ENCODE assay signal across 8 cellular contexts in the genomic region with DNA sequence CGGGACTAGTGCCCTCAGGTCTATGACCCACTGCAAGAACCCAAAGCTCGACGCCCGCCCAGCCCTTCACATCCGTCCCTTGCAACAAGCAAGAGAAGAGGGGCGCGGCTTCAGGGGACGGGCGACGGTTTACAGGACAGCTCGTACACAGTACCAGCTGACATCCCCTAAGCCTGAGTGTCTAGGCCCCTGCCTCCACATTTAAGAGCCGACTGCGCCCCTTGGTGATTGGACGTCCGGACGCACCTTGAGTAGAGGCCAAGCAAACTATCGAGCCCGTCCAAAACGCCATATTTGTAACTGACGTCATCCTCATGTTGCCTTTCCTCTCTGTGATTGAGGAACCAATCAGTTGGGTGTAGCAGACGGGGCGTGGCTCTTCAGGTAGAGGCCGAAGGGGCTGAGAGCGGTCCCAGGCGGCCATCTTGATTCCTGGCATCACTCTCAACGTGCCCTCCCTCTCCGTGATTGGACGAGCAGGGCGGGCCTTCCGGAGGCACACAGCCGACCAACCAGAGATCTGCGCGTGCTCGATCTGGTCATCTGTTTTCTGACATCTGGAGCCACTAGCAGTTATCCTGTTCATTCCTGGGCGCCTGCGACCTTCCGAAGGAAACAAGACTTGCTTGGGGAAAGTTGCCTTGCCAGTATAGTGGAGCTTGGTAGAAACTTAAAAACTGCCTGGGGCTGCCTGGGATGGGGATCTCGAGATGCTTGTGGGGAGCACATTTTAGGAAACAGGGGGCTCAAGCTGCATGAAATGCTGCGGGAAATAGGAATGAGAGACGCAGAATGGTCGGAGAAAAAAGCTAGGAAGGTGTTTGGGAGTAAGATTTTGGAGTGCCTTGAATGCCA. TPM values are rescaled to one million over a fixed set of nuclear protein-coding genes. Genes with fewer than 3 reads are reported as not detected.
DNase-seq lines count a peak whose midpoint lies in the region; ATAC-seq and TF ChIP-seq lines count a peak whose summit lies in the region.

No MANE protein-coding gene starts in this region.

- peak overlapping the region; percentile 73 to 86 (median 81) for H3K27ac ChIP-seq in BLaER1 treated with 17β-estradiol and CSF1 and Interleukin-3, amounts not matched to agents 10 nM and 100 nM
- H3K27ac ChIP-seq in coronary artery (peak overlapping the region; percentile 85 to 90), layer of hippocampus (ENCODE audit: low read depth, low read length) (peak overlapping the region; percentile 93)

- H3K9ac ChIP-seq in BLaER1 treated with 17β-estradiol and CSF1 and Interleukin-3, amounts not matched to agents 10 nM and 100 nM: peak overlapping the region; percentile 78 to 86 (median 82)

- H3K9me3 ChIP-seq in BLaER1 treated with 17β-estradiol and CSF1 and Interleukin-3, amounts not matched to agents 10 nM and 100 nM (replicated peaks in 1 of 11): no peaks in the 10 kb centered on the region

- H3K4me3 Mint-ChIP-seq in activated CD4-positive, alpha-beta T cell treated with anti-CD3 and anti-CD28 coated beads, Interleukin-2, amount 10 ng/mL, durations not matched to agents 24 days and 14 days: peak overlapping the region; percentile 93

- peak; percentile 92 for ATAC-seq in GM19328 (IDR thresholded peaks at IDR 0.05; ENCODE audit: unreplicated experiment)
- peak; percentile 84 for ATAC-seq in HG03469 (IDR thresholded peaks at IDR 0.05; ENCODE audit: unreplicated experiment)

- H3K4me1 ChIP-seq in BLaER1 treated with 17β-estradiol and CSF1 and Interleukin-3, amounts not matched to agents 10 nM and 100 nM: peaks cover 21 to 34% (median 30%) of the 10 kb centered on the region in 10 experiments

- peak overlapping the region; percentile 77 to 95 (median 89) for H3K4me2 ChIP-seq in BLaER1 treated with 17β-estradiol and CSF1 and Interleukin-3, amounts not matched to agents 10 nM and 100 nM

- peaks cover 0 to 9% (median 6%) of the 10 kb centered on the region in 11 experiments; a peak in 14 of 22 replicates for H4K20me1 ChIP-seq in BLaER1 treated with 17β-estradiol and CSF1 and Interleukin-3, amounts not matched to agents 10 nM and 100 nM

- peaks cover 2 to 5% (median 5%) of the 10 kb centered on the region in 11 experiments; a peak in 18 of 22 replicates for H3K36me3 ChIP-seq in BLaER1 treated with 17β-estradiol and CSF1 and Interleukin-3, amounts not matched to agents 10 nM and 100 nM

- TF ChIP-seq CTCF in coronary artery (IDR thresholded peaks at IDR 0.05): no peak

- peak overlapping the region; percentile 60 to 74 (median 71) for H3K4me3 ChIP-seq in BLaER1 treated with 17β-estradiol and CSF1 and Interleukin-3, amounts not matched to agents 10 nM and 100 nM
- peak overlapping the region; percentile 77 for H3K4me3 ChIP-seq in coronary artery

- H3K36me3 Mint-ChIP-seq in activated CD4-positive, alpha-beta T cell treated with anti-CD3 and anti-CD28 coated beads, Interleukin-2, amount 10 ng/mL, durations not matched to agents 24 days and 14 days (ENCODE audit: low read depth): peaks cover 14% of the 10 kb centered on the region

- H3K9me3 Mint-ChIP-seq in activated CD4-positive, alpha-beta T cell treated with anti-CD3 and anti-CD28 coated beads, Interleukin-2, amount 10 ng/mL, durations not matched to agents 24 days and 14 days: no peaks in the 10 kb centered on the region

- H3K27ac Mint-ChIP-seq in activated CD4-positive, alpha-beta T cell treated with anti-CD3 and anti-CD28 coated beads, Interleukin-2, amount 10 ng/mL, durations not matched to agents 24 days and 14 days: peak overlapping the region; percentile 97

- peak; percentile 97 to 99 for DNase-seq in NCI-H526 (lab: John Stamatoyannopoulos, UW)
- peak; percentile 98 for DNase-seq in activated CD4-positive, alpha-beta T cell treated with anti-CD3 and anti-CD28 coated beads, Interleukin-2, amount 10 ng/mL, durations not matched to agents 24 days and 14 days
- DNase-seq in coronary artery (ENCODE audit: low spot score): peak; percentile 99
- peak; percentile 77 to 92 (median 88) for DNase-seq in stimulated activated CD4-positive, alpha-beta T cell treated with anti-CD3 and anti-CD28 coated beads, Interleukin-1b, Interleukin-23, amount 100 ng/mL, for 24 hours (ENCODE audit: low read depth in 4 of 4, low spot score in 1 of 4)

- intact Hi-C loops in activated CD4-positive, alpha-beta T cell treated with anti-CD3 and anti-CD28 coated beads, Interleukin-2, amount 10 ng/mL, durations not matched to agents 24 days and 14 days (cut with micrococcal nuclease): loop anchor here (1.0 to 5.0 kb wide), 5 partner anchors 24 to 144 kb away; a partner anchor contains a TSS

- H3K27me3 ChIP-seq in BLaER1 treated with 17β-estradiol and CSF1 and Interleukin-3, amounts not matched to agents 10 nM and 100 nM: no peaks in the 10 kb centered on the region
- H3K27me3 ChIP-seq in layer of hippocampus (ENCODE audit: control insufficient read depth, insufficient read depth, low read length): no peaks in the 10 kb centered on the region

- H3K4me1 Mint-ChIP-seq in activated CD4-positive, alpha-beta T cell treated with anti-CD3 and anti-CD28 coated beads, Interleukin-2, amount 10 ng/mL, durations not matched to agents 24 days and 14 days: peaks cover 24% of the 10 kb centered on the region

- H3K27me3 Mint-ChIP-seq in activated CD4-positive, alpha-beta T cell treated with anti-CD3 and anti-CD28 coated beads, Interleukin-2, amount 10 ng/mL, durations not matched to agents 24 days and 14 days: peaks cover 2% of the 10 kb centered on the region

RNA-seq across cellular contexts. Expression of a gene that starts 4.0 kb away (rescaled TPM):
- 2,598 and 2,688 TPM in 2 replicates for total RNA-seq in activated CD4-positive, alpha-beta T cell treated with anti-CD3 and anti-CD28 coated beads, Interleukin-2, amount 10 ng/mL, durations not matched to agents 24 days and 14 days

RNA-seq across cellular contexts. Expression of a gene that starts 23.8 kb away (rescaled TPM):
- 6.1 and 8.4 TPM in 2 replicates for total RNA-seq in activated CD4-positive, alpha-beta T cell treated with anti-CD3 and anti-CD28 coated beads, Interleukin-2, amount 10 ng/mL, durations not matched to agents 24 days and 14 days

RNA-seq across cellular contexts. Expression of a gene that starts 52.7 kb away (rescaled TPM):
- 4.9 and 5.6 TPM in 2 replicates for total RNA-seq in activated CD4-positive, alpha-beta T cell treated with anti-CD3 and anti-CD28 coated beads, Interleukin-2, amount 10 ng/mL, durations not matched to agents 24 days and 14 days

Comparison
In these comparisons a context has a peak if more than half of its experiments do, and no peak if none do; other contexts are left out.
1. Peak in every context shown above with its lines: DNase-seq, ATAC-seq, H3K4me3 ChIP-seq and H3K27ac ChIP-seq.